8 cellular contexts compared by ENCODE assay signal in genomic region chr1:65002156-65002507, GRCh38.
A peak's percentile ranks its signal among the peaks of the same experiment; 100 is the strongest.
DNase-seq lines count a peak whose midpoint lies in the region; ATAC-seq and TF ChIP-seq lines count a peak whose summit lies in the region.

No MANE protein-coding gene starts in this region.

- H3K27ac ChIP-seq in caudate nucleus (ENCODE audit: low read depth, low read length) (peak overlapping the region; percentile 72), muscle layer of colon (ENCODE audit: low read depth, low read length) (peak overlapping the region; percentile 64)

- DNase-seq in AG04449 (ENCODE audit: low read depth, low spot score) = no peak
- peak in 2 of 61 donors; percentile 46 to 50 for DNase-seq in caudate nucleus (lab: John Stamatoyannopoulos, UW)
- DNase-seq in foreskin melanocyte = no peak
- DNase-seq in GOT3 (lab: John Stamatoyannopoulos, UW) = no peak
- no peak for DNase-seq in NCI-H524 (lab: John Stamatoyannopoulos, UW)

- peaks cover 11% of the 10 kb centered on the region for H3K4me1 ChIP-seq in muscle layer of colon (ENCODE audit: insufficient read depth, low read length)

- peak overlapping the region; percentile 44 for H3K9ac ChIP-seq in muscle layer of colon (ENCODE audit: low read length)

- CTCF ChIA-PET in AG04449 (lab: Yijun Ruan, JAX) = interaction anchor here (1.3 kb wide), 1 partner anchor 19 kb away, joined by 7 read pairs; no protein-coding TSS in a partner anchor

- POLR2A ChIA-PET in AG04449 (lab: Yijun Ruan, JAX) = interaction anchor here (0.8 kb wide), 1 partner anchor 141 kb away, joined by 4 read pairs; no protein-coding TSS in a partner anchor

- H3K9me3 ChIP-seq in muscle layer of colon (ENCODE audit: low read length) = no peaks in the 10 kb centered on the region

- no peak for TF ChIP-seq CTCF in AG04449 (IDR thresholded peaks at IDR 0.05; ENCODE audit: insufficient read depth, low read length, missing control alignments)

- no peaks in the 10 kb centered on the region for H3K36me3 ChIP-seq in muscle layer of colon (ENCODE audit: insufficient read depth, low read length)

- peak; percentile 3 for ATAC-seq in HG03108 (IDR thresholded peaks at IDR 0.05; ENCODE audit: unreplicated experiment)
- no peak for ATAC-seq in HG02852 (IDR thresholded peaks at IDR 0.05; ENCODE audit: unreplicated experiment)

- no peaks in the 10 kb centered on the region for H3K27me3 ChIP-seq in muscle layer of colon (ENCODE audit: control insufficient read depth in 1 of 2, insufficient read depth in 2 of 2, low read length in 2 of 2)

- peak overlapping the region; percentile 68 for H3K4me3 ChIP-seq in AG04449 (ENCODE audit: low read depth, low read length)
- H3K4me3 ChIP-seq in muscle layer of colon (ENCODE audit: low read depth in 1 of 2, low read length in 2 of 2) = peak overlapping the region; percentile 55 to 68
